In genomic region chr17:29384901-29385300, GRCh38 we compare ENCODE assay signal across 1 cellular context.
TF ChIP-seq lines count a peak whose summit lies in the region.

No MANE protein-coding gene starts in this region.

TF ChIP-seq in HCT116, 20 proteins besides CTCF, POLR2A, EP300 and RAD21 (continued from another document):
- TF ChIP-seq ATF3 (IDR thresholded peaks at IDR 0.05), result no peak
- TF ChIP-seq CBX3 (IDR thresholded peaks at IDR 0.05; ENCODE audit: low read depth), result no peak
TF ChIP-seq in HCT116: peak in this region for 0.
